In the genomic region with DNA sequence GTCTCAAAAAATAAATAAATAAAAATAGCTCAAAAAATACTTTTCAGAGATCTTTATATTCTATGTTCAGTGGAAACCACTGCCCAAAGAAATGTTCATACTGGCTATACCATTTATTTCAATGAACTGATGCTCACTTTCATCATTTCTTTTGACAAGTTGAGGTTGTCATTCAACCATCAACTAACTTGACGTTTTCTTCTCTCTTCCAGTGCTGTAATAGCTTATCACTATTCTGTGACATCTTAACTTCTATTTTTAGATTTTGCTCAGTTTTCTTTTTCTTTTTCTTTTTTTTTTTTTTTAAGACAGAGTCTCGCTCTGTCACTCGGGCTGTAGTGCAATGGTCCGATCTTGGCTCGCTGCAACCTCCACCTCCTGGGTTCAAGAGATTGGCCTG, we compare ENCODE assay signal across 2 cellular contexts. TPM values are rescaled to one million over a fixed set of nuclear protein-coding genes. Genes with fewer than 3 reads are reported as not detected.
"Had no signal": no experiment of that assay in that cellular context is flagged by ENCODE, and none has a peak within 500 bp of the region (broad histone marks: within the 10 kb centered on the region; RNA-seq: fewer than 3 reads in every experiment).

No MANE protein-coding gene starts in this region.

- ATAC-seq: GM12878 had no signal

- H3K4me3 ChIP-seq: GM12878 had no signal

RNA-seq across cellular contexts. Expression of gene CTAGE4, which starts 8.7 kb away (rescaled TPM):
- total RNA-seq: G401 had no signal

RNA-seq across cellular contexts. Expression of gene ARHGEF35, which starts 21.0 kb away (rescaled TPM):
- total RNA-seq: G401 had no signal

RNA-seq across cellular contexts. Expression of gene OR2A14, which starts 51.6 kb away (rescaled TPM):
- total RNA-seq: G401, GM12878 had no signal
- polyA plus RNA-seq: GM12878 had no signal
